ENCODE assay signal across 14 cellular contexts in genomic region chr11:3878036-3878584, GRCh38. TPM values are rescaled to one million over a fixed set of nuclear protein-coding genes. Genes with fewer than 3 reads are reported as not detected.
DNase-seq lines count a peak whose midpoint lies in the region; ATAC-seq and TF ChIP-seq lines count a peak whose summit lies in the region.
"Had no signal": no experiment of that assay in that cellular context is flagged by ENCODE, and none has a peak within 500 bp of the region (broad histone marks: within the 10 kb centered on the region; RNA-seq: fewer than 3 reads in every experiment).

No MANE protein-coding gene starts in this region.

- in situ Hi-C loops in gastrocnemius medialis (cut with MboI; ENCODE audit: low sequenced_read_pairs in 4 of 4), result no loop called here

- intact Hi-C loops in gastrocnemius medialis (cut with DNase I; ENCODE audit: low total_unique reads), result no loop called here

- H3K9me3 Mint-ChIP-seq in T-cell (no peaks in the 10 kb centered on the region), immature natural killer cell (no peaks in the 10 kb centered on the region)

- H3K9me3 ChIP-seq in DOHH2 (ENCODE audit: control insufficient read depth, insufficient read depth, low read length) (no peaks in the 10 kb centered on the region), gastrocnemius medialis (no peaks in the 10 kb centered on the region)
- H3K9me3 ChIP-seq: heart right ventricle had no signal

- H4K20me1 ChIP-seq in DOHH2 (ENCODE audit: control insufficient read depth, insufficient read depth, low read depth, low read length), result 0 out of 2 replicates have a peak, but pooled peaks cover 12% of the 10 kb centered on the region

- no peaks in the 10 kb centered on the region for H3K27me3 ChIP-seq in DOHH2 (ENCODE audit: control insufficient read depth, low read length)
- H3K27me3 ChIP-seq in gastrocnemius medialis, result no peaks in the 10 kb centered on the region
- H3K27me3 ChIP-seq: heart right ventricle had no signal

- H3K9me2 ChIP-seq in DOHH2 (replicated peaks; ENCODE audit: control insufficient read depth, low read length), result no peaks in the 10 kb centered on the region

- H3K4me3 ChIP-seq in DOHH2 (ENCODE audit: low read length), result no peak overlapping the region
- no peak overlapping the region for H3K4me3 ChIP-seq in gastrocnemius medialis
- H3K4me3 ChIP-seq: heart right ventricle had no signal

- ATAC-seq in T-cell (replicated peaks in 1 of 4) (no peak), gastrocnemius medialis (no peak), GM18511 (IDR thresholded peaks at IDR 0.05; ENCODE audit: unreplicated experiment) (no peak)
- ATAC-seq: heart right ventricle had no signal

- H3F3A ChIP-seq in DOHH2 (ENCODE audit: control insufficient read depth, insufficient read depth), result peaks cover 14% of the 10 kb centered on the region

- DNase-seq in T-cell, result no peak
- DNase-seq in immature natural killer cell, result no peak
- no peak for DNase-seq in gastrocnemius medialis
- no peak for DNase-seq in stimulated activated naive CD4-positive, alpha-beta T cell (lab: John Stamatoyannopoulos, UW)
- DNase-seq in amygdala (lab: John Stamatoyannopoulos, UW), result no peak
- DNase-seq: activated CD4-positive, alpha-beta T cell treated with anti-CD3 and anti-CD28 coated beads, Interleukin-2, amount 50 U/mL, for 4 hours; activated naive CD4-positive, alpha-beta T cell; HCEC 1CT; heart right ventricle; left colon; MM.1S; T-helper 9 cell had no signal

- H3K27ac Mint-ChIP-seq in T-cell (peak overlapping the region; percentile 56 to 79), immature natural killer cell (peak overlapping the region; percentile 71 to 95 (median 87))

- H3K4me1 ChIP-seq in DOHH2 (ENCODE audit: control insufficient read depth, low read length) (peaks cover 64% of the 10 kb centered on the region), gastrocnemius medialis (peaks cover 74 to 77% of the 10 kb centered on the region in 2 donors)

- H3K36me3 Mint-ChIP-seq in T-cell (peaks cover 2% of the 10 kb centered on the region), immature natural killer cell (no peaks in the 10 kb centered on the region)

- TF ChIP-seq POLR2A in gastrocnemius medialis (IDR thresholded peaks at IDR 0.05), result no peak

- H3K36me3 ChIP-seq in DOHH2 (ENCODE audit: control insufficient read depth, low read length) (no peaks in the 10 kb centered on the region), gastrocnemius medialis (no peaks in the 10 kb centered on the region)
- H3K36me3 ChIP-seq: heart right ventricle had no signal

- POLR2A ChIA-PET in T-cell (lab: Charles Lee), result interaction anchor here (0.6 to 0.7 kb wide), 2 partner anchors 13 to 24 kb away, joined by 4 read pairs; no protein-coding TSS in a partner anchor

- H3K4me3 Mint-ChIP-seq in T-cell (peak overlapping the region in 1 of 3 donors; percentile 6), immature natural killer cell (peak overlapping the region in 1 of 5 donors; percentile 3)

- peaks cover 46% of the 10 kb centered on the region for H3K79me2 ChIP-seq in DOHH2 (ENCODE audit: control insufficient read depth, low read length)

- CTCF ChIA-PET in T-cell (lab: Charles Lee), result interaction anchor here in 1 of 2 donors (0.7 to 3.9 kb wide), 7 partner anchors 10 to 194 kb away, joined by 3 to 27 read pairs (median 5); partner anchors contain the start of gene STIM1

- peak overlapping the region; percentile 21 for H3K4me2 ChIP-seq in DOHH2 (ENCODE audit: low read length)

- H3K4me1 Mint-ChIP-seq in T-cell (peaks cover 83 to 92% (median 84%) of the 10 kb centered on the region in 3 donors), immature natural killer cell (peaks cover 89 to 97% of the 10 kb centered on the region in 2 donors)

- no peak overlapping the region for H3K27ac ChIP-seq in DOHH2 (ENCODE audit: low read depth, low read length)
- peak overlapping the region; percentile 47 to 77 (median 66) for H3K27ac ChIP-seq in gastrocnemius medialis
- H3K27ac ChIP-seq: heart right ventricle had no signal

- no peak for TF ChIP-seq CTCF in DOHH2 (IDR thresholded peaks at IDR 0.05; ENCODE audit: low read depth, low read length, poor library complexity, severe bottlenecking)
- TF ChIP-seq CTCF in gastrocnemius medialis (IDR thresholded peaks at IDR 0.05 in 4 of 5, conservative IDR thresholded peaks at IDR 0.05 in 1 of 5), result no peak

- H3K27me3 Mint-ChIP-seq in T-cell (no peaks in the 10 kb centered on the region), immature natural killer cell (ENCODE audit: low read depth in 3 of 3) (peaks cover 0 to 2% (median 1%) of the 10 kb centered on the region in 3 donors)

RNA-seq across cellular contexts. Expression of gene STIM1, which starts 22.6 kb away (rescaled TPM):
- total RNA-seq in T-cell (100 to 1,000 TPM in 2 of 5 donors, 10 to 100 TPM in 3; 87.6 to 139 (median 94.5) TPM), gastrocnemius medialis (100 to 1,000 TPM in 1 of 4 donors, 10 to 100 TPM in 3; 45.9 to 132 (median 87.3) TPM)
- polyA plus RNA-seq in immature natural killer cell, result 10 to 100 TPM; 28.7 to 53.1 (median 45.5) TPM

RNA-seq across cellular contexts. Expression of gene RHOG, which starts 37.4 kb away (rescaled TPM):
- 100 to 1,000 TPM in 4 of 5 donors, 10 to 100 TPM in 1; 88.1 to 108 (median 106) TPM for total RNA-seq in T-cell
- polyA plus RNA-seq in immature natural killer cell, result 100 to 1,000 TPM; 167 to 292 (median 199) TPM
- 10 to 100 TPM; 38.0 to 77.4 (median 46.9) TPM for total RNA-seq in gastrocnemius medialis
